ENCODE assay signal across 1 cellular context in the genomic region with DNA sequence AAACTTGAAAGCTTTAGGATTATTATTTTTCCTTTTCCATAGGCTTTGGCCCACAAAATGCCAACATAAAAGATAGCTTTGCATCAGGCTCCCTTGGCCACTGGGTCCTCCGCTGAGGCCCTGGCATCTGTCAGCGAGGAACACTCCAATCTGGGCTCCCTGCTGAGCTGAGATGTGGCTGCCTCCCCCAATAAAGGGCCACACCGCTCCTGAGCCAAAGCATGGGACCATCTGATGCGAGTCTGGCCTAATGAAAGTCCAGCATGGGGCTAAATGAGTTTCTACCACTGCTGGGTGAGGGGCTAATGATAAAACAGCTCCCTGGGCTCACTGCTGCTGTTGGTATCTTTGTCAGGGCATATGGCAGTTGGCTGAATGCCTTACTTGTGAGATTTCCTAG.
TF ChIP-seq lines count a peak whose summit lies in the region.

No MANE protein-coding gene starts in this region.

TF ChIP-seq in GM23338, 12 proteins besides CTCF, POLR2A, EP300 and RAD21 (continued from another document):
- TF ChIP-seq, protein P1, sequence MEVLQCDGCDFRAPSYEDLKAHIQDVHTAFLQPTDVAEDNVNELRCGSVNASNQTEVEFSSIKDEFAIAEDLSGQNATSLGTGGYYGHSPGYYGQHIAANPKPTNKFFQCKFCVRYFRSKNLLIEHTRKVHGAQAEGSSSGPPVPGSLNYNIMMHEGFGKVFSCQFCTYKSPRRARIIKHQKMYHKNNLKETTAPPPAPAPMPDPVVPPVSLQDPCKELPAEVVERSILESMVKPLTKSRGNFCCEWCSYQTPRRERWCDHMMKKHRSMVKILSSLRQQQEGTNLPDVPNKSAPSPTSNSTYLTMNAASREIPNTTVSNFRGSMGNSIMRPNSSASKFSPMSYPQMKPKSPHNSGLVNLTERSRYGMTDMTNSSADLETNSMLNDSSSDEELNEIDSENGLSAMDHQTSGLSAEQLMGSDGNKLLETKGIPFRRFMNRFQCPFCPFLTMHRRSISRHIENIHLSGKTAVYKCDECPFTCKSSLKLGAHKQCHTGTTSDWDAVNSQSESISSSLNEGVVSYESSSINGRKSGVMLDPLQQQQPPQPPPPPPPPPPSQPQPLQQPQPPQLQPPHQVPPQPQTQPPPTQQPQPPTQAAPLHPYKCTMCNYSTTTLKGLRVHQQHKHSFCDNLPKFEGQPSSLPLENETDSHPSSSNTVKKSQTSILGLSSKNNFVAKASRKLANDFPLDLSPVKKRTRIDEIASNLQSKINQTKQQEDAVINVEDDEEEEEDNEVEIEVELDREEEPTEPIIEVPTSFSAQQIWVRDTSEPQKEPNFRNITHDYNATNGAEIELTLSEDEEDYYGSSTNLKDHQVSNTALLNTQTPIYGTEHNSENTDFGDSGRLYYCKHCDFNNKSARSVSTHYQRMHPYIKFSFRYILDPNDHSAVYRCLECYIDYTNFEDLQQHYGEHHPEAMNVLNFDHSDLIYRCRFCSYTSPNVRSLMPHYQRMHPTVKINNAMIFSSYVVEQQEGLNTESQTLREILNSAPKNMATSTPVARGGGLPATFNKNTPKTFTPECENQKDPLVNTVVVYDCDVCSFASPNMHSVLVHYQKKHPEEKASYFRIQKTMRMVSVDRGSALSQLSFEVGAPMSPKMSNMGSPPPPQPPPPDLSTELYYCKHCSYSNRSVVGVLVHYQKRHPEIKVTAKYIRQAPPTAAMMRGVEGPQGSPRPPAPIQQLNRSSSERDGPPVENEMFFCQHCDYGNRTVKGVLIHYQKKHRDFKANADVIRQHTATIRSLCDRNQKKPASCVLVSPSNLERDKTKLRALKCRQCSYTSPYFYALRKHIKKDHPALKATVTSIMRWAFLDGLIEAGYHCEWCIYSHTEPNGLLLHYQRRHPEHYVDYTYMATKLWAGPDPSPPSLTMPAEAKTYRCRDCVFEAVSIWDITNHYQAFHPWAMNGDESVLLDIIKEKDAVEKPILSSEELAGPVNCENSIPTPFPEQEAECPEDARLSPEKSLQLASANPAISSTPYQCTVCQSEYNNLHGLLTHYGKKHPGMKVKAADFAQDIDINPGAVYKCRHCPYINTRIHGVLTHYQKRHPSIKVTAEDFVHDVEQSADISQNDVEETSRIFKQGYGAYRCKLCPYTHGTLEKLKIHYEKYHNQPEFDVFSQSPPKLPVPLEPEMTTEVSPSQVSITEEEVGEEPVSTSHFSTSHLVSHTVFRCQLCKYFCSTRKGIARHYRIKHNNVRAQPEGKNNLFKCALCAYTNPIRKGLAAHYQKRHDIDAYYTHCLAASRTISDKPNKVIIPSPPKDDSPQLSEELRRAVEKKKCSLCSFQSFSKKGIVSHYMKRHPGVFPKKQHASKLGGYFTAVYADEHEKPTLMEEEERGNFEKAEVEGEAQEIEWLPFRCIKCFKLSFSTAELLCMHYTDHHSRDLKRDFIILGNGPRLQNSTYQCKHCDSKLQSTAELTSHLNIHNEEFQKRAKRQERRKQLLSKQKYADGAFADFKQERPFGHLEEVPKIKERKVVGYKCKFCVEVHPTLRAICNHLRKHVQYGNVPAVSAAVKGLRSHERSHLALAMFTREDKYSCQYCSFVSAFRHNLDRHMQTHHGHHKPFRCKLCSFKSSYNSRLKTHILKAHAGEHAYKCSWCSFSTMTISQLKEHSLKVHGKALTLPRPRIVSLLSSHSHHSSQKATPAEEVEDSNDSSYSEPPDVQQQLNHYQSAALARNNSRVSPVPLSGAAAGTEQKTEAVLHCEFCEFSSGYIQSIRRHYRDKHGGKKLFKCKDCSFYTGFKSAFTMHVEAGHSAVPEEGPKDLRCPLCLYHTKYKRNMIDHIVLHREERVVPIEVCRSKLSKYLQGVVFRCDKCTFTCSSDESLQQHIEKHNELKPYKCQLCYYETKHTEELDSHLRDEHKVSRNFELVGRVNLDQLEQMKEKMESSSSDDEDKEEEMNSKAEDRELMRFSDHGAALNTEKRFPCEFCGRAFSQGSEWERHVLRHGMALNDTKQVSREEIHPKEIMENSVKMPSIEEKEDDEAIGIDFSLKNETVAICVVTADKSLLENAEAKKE (CRISPR knock-in tag; IDR thresholded peaks at IDR 0.05): no peak
- TF ChIP-seq EZH2phosphoT487 (IDR thresholded peaks at IDR 0.05; ENCODE audit: unreplicated experiment): no peak
- TF ChIP-seq CREB1 (CRISPR knock-in tag; IDR thresholded peaks at IDR 0.05; ENCODE audit: low read depth): no peak
- no peak for TF ChIP-seq ZNF114 (CRISPR knock-in tag; IDR thresholded peaks at IDR 0.05)
